In genomic region chr12:81450920-81451739, GRCh38 we compare ENCODE assay signal across 8 cellular contexts.
A peak's percentile ranks its signal among the peaks of the same experiment; 100 is the strongest.
DNase-seq lines count a peak whose midpoint lies in the region; ATAC-seq and TF ChIP-seq lines count a peak whose summit lies in the region.

No MANE protein-coding gene starts in this region.

- TF ChIP-seq CTCF in foreskin keratinocyte (conservative IDR thresholded peaks at IDR 0.05), result peak; percentile 59
- TF ChIP-seq CTCF in psoas muscle (IDR thresholded peaks at IDR 0.05), result peak; percentile 31
- peak in 5 of 11 experiments; percentile 11 to 37 (median 26) for TF ChIP-seq CTCF in spleen (IDR thresholded peaks at IDR 0.05 in 8 of 11, conservative IDR thresholded peaks at IDR 0.05 in 3 of 11)

- H3K27me3 ChIP-seq in SJSA1 (replicated peaks), result no peaks in the 10 kb centered on the region
- no peaks in the 10 kb centered on the region for H3K27me3 ChIP-seq in foreskin keratinocyte
- H3K27me3 ChIP-seq in psoas muscle (ENCODE audit: insufficient read depth in 3 of 3, low read length in 2 of 3), result no peaks in the 10 kb centered on the region
- no peaks in the 10 kb centered on the region for H3K27me3 ChIP-seq in spleen (replicated peaks in 1 of 7)

- CTCF ChIA-PET in activated CD4-positive, alpha-beta memory T cell treated with anti-CD3 and anti-CD28 coated beads, Interleukin-2, amount 10 ng/mL, durations not matched to agents 7 days and 5 days (lab: Charles Lee), result interaction anchor here (0.7 kb wide), 1 partner anchor 13 kb away, joined by 3 read pairs; no protein-coding TSS in a partner anchor

- H3K4me1 ChIP-seq in SJSA1 (replicated peaks) (no peaks in the 10 kb centered on the region), foreskin keratinocyte (no peaks in the 10 kb centered on the region), psoas muscle (no peaks in the 10 kb centered on the region), spleen (no peaks in the 10 kb centered on the region)

- H3K9me3 ChIP-seq in SJSA1 (replicated peaks) (no peaks in the 10 kb centered on the region), psoas muscle (no peaks in the 10 kb centered on the region), spleen (no peaks in the 10 kb centered on the region)

- 30 to 43% (median 40%) methylated on average over 5 of the region's 5 CpGs for WGBS in psoas muscle, 3 donors
- WGBS in spleen, 5 donors, result 29 to 41% (median 36%) methylated on average over 5 of the region's 5 CpGs

- ATAC-seq in GM19438 (IDR thresholded peaks at IDR 0.05; ENCODE audit: low read depth, unreplicated experiment) (peak; percentile 75), foreskin keratinocyte (peak; percentile 89), psoas muscle (peak in 1 of 4 donors; percentile 54)

- H3K4me3 Mint-ChIP-seq in activated CD4-positive, alpha-beta memory T cell treated with anti-CD3 and anti-CD28 coated beads, Interleukin-2, amount 10 ng/mL, durations not matched to agents 7 days and 5 days, result no peak overlapping the region

- H3K27ac Mint-ChIP-seq in activated CD4-positive, alpha-beta memory T cell treated with anti-CD3 and anti-CD28 coated beads, Interleukin-2, amount 10 ng/mL, durations not matched to agents 7 days and 5 days, result no peak overlapping the region

- no peaks in the 10 kb centered on the region for H3K9me3 Mint-ChIP-seq in activated CD4-positive, alpha-beta memory T cell treated with anti-CD3 and anti-CD28 coated beads, Interleukin-2, amount 10 ng/mL, durations not matched to agents 7 days and 5 days

- no peak overlapping the region for H3K27ac ChIP-seq in SJSA1
- H3K27ac ChIP-seq in foreskin keratinocyte, result no peak overlapping the region
- H3K27ac ChIP-seq in psoas muscle, result no peak overlapping the region
- no peak overlapping the region for H3K27ac ChIP-seq in spleen

- TF ChIP-seq POLR2A in spleen (IDR thresholded peaks at IDR 0.05), result no peak

- no peaks in the 10 kb centered on the region for H3K36me3 Mint-ChIP-seq in activated CD4-positive, alpha-beta memory T cell treated with anti-CD3 and anti-CD28 coated beads, Interleukin-2, amount 10 ng/mL, durations not matched to agents 7 days and 5 days (ENCODE audit: low read depth)

- H3K27me3 Mint-ChIP-seq in activated CD4-positive, alpha-beta memory T cell treated with anti-CD3 and anti-CD28 coated beads, Interleukin-2, amount 10 ng/mL, durations not matched to agents 7 days and 5 days, result no peaks in the 10 kb centered on the region

- POLR2A ChIA-PET in activated CD4-positive, alpha-beta memory T cell treated with anti-CD3 and anti-CD28 coated beads, Interleukin-2, amount 10 ng/mL, durations not matched to agents 7 days and 5 days (lab: Charles Lee), result no interaction called here

- H3K4me3 ChIP-seq in SJSA1 (no peak overlapping the region), psoas muscle (no peak overlapping the region), spleen (no peak overlapping the region)

- H3K4me1 Mint-ChIP-seq in activated CD4-positive, alpha-beta memory T cell treated with anti-CD3 and anti-CD28 coated beads, Interleukin-2, amount 10 ng/mL, durations not matched to agents 7 days and 5 days, result no peaks in the 10 kb centered on the region

- no peaks in the 10 kb centered on the region for H3K36me3 ChIP-seq in SJSA1
- no peaks in the 10 kb centered on the region for H3K36me3 ChIP-seq in psoas muscle (ENCODE audit: insufficient read depth in 1 of 2, low read depth in 1 of 2)
- no peaks in the 10 kb centered on the region for H3K36me3 ChIP-seq in spleen

- intact Hi-C loops in psoas muscle (cut with DNase I), result loop anchor here in 1 of 2 donors (10.0 kb wide), 1 partner anchor 174 kb away; no protein-coding TSS in a partner anchor
- intact Hi-C loops in spleen (cut with DNase I; ENCODE audit: low total_unique reads), result no loop called here

- DNase-seq in CD1c-positive myeloid dendritic cell (ENCODE audit: extremely low spot score) (peak; percentile 23), LoVo (ENCODE audit: low spot score) (peak; percentile 74), SJSA1 (ENCODE audit: low read depth in 1 of 2, low spot score in 2 of 2) (peak; percentile 34 to 48), foreskin keratinocyte (peak; percentile 13 to 51), psoas muscle (no peak), spleen (no peak)
- no peak for DNase-seq in activated CD4-positive, alpha-beta memory T cell treated with anti-CD3 and anti-CD28 coated beads, Interleukin-2, amount 10 ng/mL, durations not matched to agents 7 days and 5 days

Comparison
In these comparisons a context has a peak if more than half of its experiments do, and no peak if none do; other contexts are left out.
1. DNase-seq: peak in CD1c-positive myeloid dendritic cell (single experiment), LoVo (single experiment), SJSA1 (2 of 2) and foreskin keratinocyte (2 of 2); none in psoas muscle (0 of 2), spleen (single experiment) and activated CD4-positive, alpha-beta memory T cell treated with anti-CD3 and anti-CD28 coated beads, Interleukin-2, amount 10 ng/mL, durations not matched to agents 7 days and 5 days (single experiment).